Comparison of ENCODE assay signal across 9 cellular contexts in the genomic region with DNA sequence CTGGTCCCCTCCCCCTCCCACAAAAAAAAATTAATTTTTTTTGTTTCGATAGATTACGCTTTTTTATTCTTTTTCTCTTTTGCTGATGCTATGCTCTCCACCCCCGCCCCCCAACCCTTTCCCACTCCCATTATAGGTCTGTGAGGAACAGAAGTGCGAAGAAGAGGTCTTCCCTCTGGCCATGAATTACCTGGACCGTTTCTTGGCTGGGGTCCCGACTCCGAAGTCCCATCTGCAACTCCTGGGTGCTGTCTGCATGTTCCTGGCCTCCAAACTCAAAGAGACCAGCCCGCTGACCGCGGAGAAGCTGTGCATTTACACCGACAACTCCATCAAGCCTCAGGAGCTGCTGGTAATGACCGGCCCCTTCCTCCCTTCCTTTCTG. TPM values are rescaled to one million over a fixed set of nuclear protein-coding genes. Genes with fewer than 3 reads are reported as not detected.
DNase-seq lines count a peak whose midpoint lies in the region; ATAC-seq, FAIRE-seq and TF ChIP-seq lines count a peak whose summit lies in the region.
"Had no signal": no experiment of that assay in that cellular context is flagged by ENCODE, and none has a peak within 500 bp of the region (broad histone marks: within the 10 kb centered on the region; RNA-seq: fewer than 3 reads in every experiment).

No MANE protein-coding gene starts in this region.

- peaks cover 51% of the 10 kb centered on the region for H3K36me3 ChIP-seq in K562 (ENCODE audit: control insufficient read depth, insufficient read depth, low read length)
- peaks cover 0 to 16% of the 10 kb centered on the region in 2 donors for H3K36me3 ChIP-seq in left lung
- peaks cover 2 to 8% (median 5%) of the 10 kb centered on the region in 5 donors for H3K36me3 ChIP-seq in subcutaneous abdominal adipose tissue (ENCODE audit: control insufficient read depth in 5 of 5, insufficient read depth in 5 of 5, low read length in 5 of 5)

- H3K9ac ChIP-seq in K562 (ENCODE audit: insufficient read depth in 1 of 2, low read depth in 2 of 2, low read length in 2 of 2) = peak overlapping the region; percentile 80 to 87; a peak in 3 of 4 replicates
- peak overlapping the region in 3 of 5 donors; percentile 45 to 89 (median 62) for H3K9ac ChIP-seq in subcutaneous abdominal adipose tissue (ENCODE audit: low read length in 5 of 5)

- peak overlapping the region; percentile 83 for H3K4me2 ChIP-seq in K562 (ENCODE audit: insufficient read depth, low read length)

- H3K27me3 Mint-ChIP-seq in T-helper 2 cell treated with Interferon-gamma antibody and Interleukin-4, amounts not matched to agents 5 μg/mL and 100 μg/mL, for 36 hours (ENCODE audit: low read depth) = no peaks in the 10 kb centered on the region

- H3K27me3 ChIP-seq in K562 (ENCODE audit: control insufficient read depth in 2 of 2, insufficient read depth in 2 of 2, low read length in 2 of 2) (no peaks in the 10 kb centered on the region), left lung (peaks cover 5 to 55% of the 10 kb centered on the region in 2 donors), subcutaneous abdominal adipose tissue (ENCODE audit: control insufficient read depth in 5 of 5, insufficient read depth in 4 of 5, low read length in 5 of 5) (peaks cover 3 to 35% (median 5%) of the 10 kb centered on the region in 5 donors)

- H3K9me3 ChIP-seq in K562 (replicated peaks; ENCODE audit: control insufficient read depth, insufficient read depth, low read depth, low read length) = no peaks in the 10 kb centered on the region
- H3K9me3 ChIP-seq in left lung = no peaks in the 10 kb centered on the region
- no peaks in the 10 kb centered on the region for H3K9me3 ChIP-seq in subcutaneous abdominal adipose tissue (ENCODE audit: control insufficient read depth in 5 of 5, low read length in 5 of 5)

- FAIRE-seq in K562 (lab: Jason Lieb, UNC) = peak; percentile 19
- FAIRE-seq: A204.1 had no signal

- TF ChIP-seq CTCF in K562 (IDR thresholded peaks at IDR 0.05 in 2 of 3, conservative IDR thresholded peaks at IDR 0.05 in 1 of 3; ENCODE audit: insufficient read depth in 2 of 3, low read depth in 1 of 3, low read length in 3 of 3) (no peak), left lung (IDR thresholded peaks at IDR 0.05) (no peak), GM13976 (IDR thresholded peaks at IDR 0.05; ENCODE audit: borderline replicate concordance, control extremely low read depth, extremely low read depth, insufficient read depth, missing control alignments) (no peak)

- H3K27ac Mint-ChIP-seq in T-helper 2 cell treated with Interferon-gamma antibody and Interleukin-4, amounts not matched to agents 5 μg/mL and 100 μg/mL, for 36 hours = peak overlapping the region; percentile 100

- intact Hi-C loops in K562 (cut with micrococcal nuclease) = loop anchor here (2.0 to 5.0 kb wide), 3 partner anchors 123 to 279 kb away; no protein-coding TSS in a partner anchor
- intact Hi-C loops in left lung (cut with DNase I) = loop anchor here in 1 of 2 donors (5.0 to 10.0 kb wide), 3 partner anchors 169 to 391 kb away; no protein-coding TSS in a partner anchor

- DNase-seq in T-helper 2 cell treated with Interferon-gamma antibody and Interleukin-4, amounts not matched to agents 5 μg/mL and 100 μg/mL, for 36 hours (ENCODE audit: low spot score) = no peak
- no peak for DNase-seq in T-helper 2 cell
- peak in 1 of 4 experiments; percentile 21 for DNase-seq in K562 (ENCODE audit: extremely low read depth in 1 of 4, low spot score in 3 of 4)
- no peak for DNase-seq in left lung
- no peak for DNase-seq in NCI-H82 treated with DMSO at 0.1 percent for 48 hours (lab: John Stamatoyannopoulos, UW; ENCODE audit: unreplicated experiment)
- DNase-seq in GM13976 (ENCODE audit: low spot score) = no peak

- peaks cover 18 to 34% of the 10 kb centered on the region in 2 experiments; a peak in 4 of 5 replicates for H3K4me1 ChIP-seq in K562 (replicated peaks in 1 of 2; ENCODE audit: control insufficient read depth in 2 of 2, insufficient read depth in 2 of 2, low read length in 2 of 2)
- H3K4me1 ChIP-seq in left lung = peaks cover 40 to 96% of the 10 kb centered on the region in 2 donors
- H3K4me1 ChIP-seq in subcutaneous abdominal adipose tissue (ENCODE audit: control insufficient read depth in 5 of 5, insufficient read depth in 5 of 5, low read length in 5 of 5) = peaks cover 4 to 87% (median 86%) of the 10 kb centered on the region in 5 donors

- 9% methylated on average over 5 of the region's 12 CpGs for WGBS in K562 (ENCODE audit: insufficient coverage, low coverage, missing lambda C conversion rate)

- POLR2A ChIA-PET in K562 (lab: Yijun Ruan, JAX) = interaction anchor here (0.6 to 1.5 kb wide), 5 partner anchors 9 to 390 kb away, joined by 3 to 5 read pairs (median 3); no protein-coding TSS in a partner anchor

- H3K36me3 Mint-ChIP-seq in T-helper 2 cell treated with Interferon-gamma antibody and Interleukin-4, amounts not matched to agents 5 μg/mL and 100 μg/mL, for 36 hours (ENCODE audit: low read depth) = peaks cover 66% of the 10 kb centered on the region

- H2AFZ ChIP-seq in K562 (ENCODE audit: low read depth, low read length) = no peak overlapping the region

- ATAC-seq in K562 = no peak
- no peak for ATAC-seq in left lung
- ATAC-seq in HG03095 (IDR thresholded peaks at IDR 0.05; ENCODE audit: unreplicated experiment) = no peak

- no peak for TF ChIP-seq RAD21 in K562 (CRISPR knock-in tag; conservative IDR thresholded peaks at IDR 0.05 in 1 of 2, IDR thresholded peaks at IDR 0.05 in 1 of 2)

- no peaks in the 10 kb centered on the region; the same call in 1 of the 2 replicates for H4K20me1 ChIP-seq in K562 (replicated peaks; ENCODE audit: control insufficient read depth, insufficient read depth, low read length)

- TF ChIP-seq EP300 in K562 (IDR thresholded peaks at IDR 0.05; ENCODE audit: low read length) = no peak

- in situ Hi-C loops in K562 (cut with MboI) = loop anchor here (5.0 to 25.0 kb wide), 2 partner anchors 164 to 389 kb away; no protein-coding TSS in a partner anchor
- in situ Hi-C loops in GM13976 (cut with MboI; ENCODE audit: low sequenced_read_pairs, unreplicated experiment) = loop anchor here (5.0 to 25.0 kb wide), 2 partner anchors 169 to 289 kb away; no protein-coding TSS in a partner anchor

- TF ChIP-seq POLR2A in K562 (conservative IDR thresholded peaks at IDR 0.05) = no peak

- H3K9me1 ChIP-seq in K562 (ENCODE audit: control insufficient read depth, insufficient read depth, low read length) = no peaks in the 10 kb centered on the region

- CTCF ChIA-PET in K562 (lab: Yijun Ruan, JAX; ENCODE audit: low intra/inter-chr PET ratio) = interaction anchor here (1.2 to 3.4 kb wide), 5 partner anchors 166 to 393 kb away, joined by 3 to 9 read pairs (median 4); no protein-coding TSS in a partner anchor

- peak overlapping the region; percentile 81 for H3K4me3 ChIP-seq in K562
- H3K4me3 ChIP-seq in left lung = peak overlapping the region; percentile 64 to 78
- peak overlapping the region; percentile 67 to 88 (median 84) for H3K4me3 ChIP-seq in subcutaneous abdominal adipose tissue (ENCODE audit: low read depth in 1 of 5, low read length in 5 of 5)

- H3K4me3 Mint-ChIP-seq in T-helper 2 cell treated with Interferon-gamma antibody and Interleukin-4, amounts not matched to agents 5 μg/mL and 100 μg/mL, for 36 hours = peak overlapping the region; percentile 93

- H3K79me2 ChIP-seq in K562 (ENCODE audit: control insufficient read depth, insufficient read depth, low read length) = peaks cover 72% of the 10 kb centered on the region

- no TSS peak for BruUV-seq in K562 (replicated peaks; lab: Mats Ljungman, UMichigan)

- H3K9me3 Mint-ChIP-seq in T-helper 2 cell treated with Interferon-gamma antibody and Interleukin-4, amounts not matched to agents 5 μg/mL and 100 μg/mL, for 36 hours = no peaks in the 10 kb centered on the region

- peak overlapping the region; percentile 93 for H3K27ac ChIP-seq in K562 (ENCODE audit: extremely low read depth, low read depth, low read length)
- peak overlapping the region in 1 of 2 donors; percentile 94 for H3K27ac ChIP-seq in left lung
- H3K27ac ChIP-seq in subcutaneous abdominal adipose tissue (ENCODE audit: low read depth, low read length) = no peak overlapping the region

- peaks cover 41% of the 10 kb centered on the region for H3K4me1 Mint-ChIP-seq in T-helper 2 cell treated with Interferon-gamma antibody and Interleukin-4, amounts not matched to agents 5 μg/mL and 100 μg/mL, for 36 hours (ENCODE audit: low read depth)

RNA-seq across cellular contexts. Expression of gene CCND2, which starts 2.3 kb away (rescaled TPM):
- 52.6 and 55.6 TPM in 2 replicates for total RNA-seq in K562 (2011; cell fraction: chromatin; rRNA removed; ENCODE audit: low replicate concordance)
- total RNA-seq in K562 (2011; cell fraction: nucleolus; rRNA removed) = 37.4 and 40.2 TPM in 2 replicates
- 57.5 and 64.9 TPM in 2 replicates for total RNA-seq in K562 (2011; cell fraction: nucleoplasm; rRNA removed)
- 39.6 and 52.1 TPM in 2 replicates for total RNA-seq in K562 (2014; rRNA removed)
- 68.9 and 71.9 TPM in 2 replicates for total RNA-seq in K562 (2014; rRNA removed; fragmentation: Illumina TruSeq; extraction: Trizol)
- 49.7 and 53.2 TPM in 2 replicates for total RNA-seq in K562 (2015; rRNA removed; fragmentation: Illumina TruSeq; extraction: Trizol)
- 93.5 and 99.3 TPM in 2 replicates for total RNA-seq in K562 (2021)
- 36.9 and 42.9 TPM in 2 replicates for polyA plus RNA-seq in K562 (2011; rRNA removed)
- polyA plus RNA-seq in K562 (2011; cell fraction: cytosol; rRNA removed) = 20.5 and 35.3 TPM in 2 replicates
- polyA plus RNA-seq in K562 (2011; cell fraction: nucleus; rRNA removed) = 28.5 and 42.5 TPM in 2 replicates
- 12.1 and 12.4 TPM in 2 replicates for polyA plus RNA-seq in K562 (2012)
- polyA plus RNA-seq in K562 (2014; fragmentation: Illumina TruSeq; extraction: Trizol) = 12.6 and 13.6 TPM in 2 replicates
- polyA plus RNA-seq in K562 (2014; fragmentation: Nextera tagmentation; extraction: Ambion mirVana) = 10 to 100 TPM; 13.7 to 47.6 TPM
- 30.3 and 33.2 TPM in 2 replicates for polyA plus RNA-seq in K562 (2014; rRNA removed)
- 109 and 119 TPM in 2 replicates for polyA minus RNA-seq in K562 (2011; rRNA and poly(A)+ RNA removed)
- 68.1 and 69.3 TPM in 2 replicates for polyA minus RNA-seq in K562 (2011; cell fraction: cytosol; rRNA and poly(A)+ RNA removed)
- polyA minus RNA-seq in K562 (2011; cell fraction: nucleus; rRNA and poly(A)+ RNA removed) = 21.5 and 41.5 TPM in 2 replicates
- total RNA-seq in left lung = 100 to 1,000 TPM; 101 to 203 TPM

RNA-seq across cellular contexts. Expression of gene TIGAR, which starts 45.2 kb away (rescaled TPM):
- 0.86 TPM in 2 replicates for total RNA-seq in K562 (2011; cell fraction: chromatin; rRNA removed; ENCODE audit: low replicate concordance)
- 0.66 and 0.67 TPM in 2 replicates for total RNA-seq in K562 (2011; cell fraction: nucleolus; rRNA removed)
- total RNA-seq in K562 (2011; cell fraction: nucleoplasm; rRNA removed) = 0.84 and 0.88 TPM in 2 replicates
- total RNA-seq in K562 (2014; rRNA removed) = not detected in 2 replicates
- 0.38 TPM in 1 of 2 replicates, not detected in the other for total RNA-seq in K562 (2014; rRNA removed; fragmentation: Illumina TruSeq; extraction: Trizol)
- 0.11 TPM in 2 replicates for total RNA-seq in K562 (2015; rRNA removed; fragmentation: Illumina TruSeq; extraction: Trizol)
- 0.07 and 1.0 TPM in 2 replicates for total RNA-seq in K562 (2021)
- polyA plus RNA-seq in K562 (2011; rRNA removed) = 0.11 and 0.61 TPM in 2 replicates
- polyA plus RNA-seq in K562 (2011; cell fraction: cytosol; rRNA removed) = 0.06 and 0.19 TPM in 2 replicates
- polyA plus RNA-seq in K562 (2011; cell fraction: nucleus; rRNA removed) = 0.11 and 0.14 TPM in 2 replicates
- 0.03 and 0.48 TPM in 2 replicates for polyA plus RNA-seq in K562 (2012)
- 0.28 and 0.33 TPM in 2 replicates for polyA plus RNA-seq in K562 (2014; fragmentation: Illumina TruSeq; extraction: Trizol)
- polyA plus RNA-seq in K562 (2014; fragmentation: Nextera tagmentation; extraction: Ambion mirVana) = under 1 TPM; 0.50 to 0.63 TPM
- polyA plus RNA-seq in K562 (2014; rRNA removed) = 0.04 and 0.53 TPM in 2 replicates
- polyA minus RNA-seq in K562 (2011; rRNA and poly(A)+ RNA removed) = 0.15 and 0.42 TPM in 2 replicates
- not detected in 2 replicates for polyA minus RNA-seq in K562 (2011; cell fraction: cytosol; rRNA and poly(A)+ RNA removed)
- 0.27 and 0.44 TPM in 2 replicates for polyA minus RNA-seq in K562 (2011; cell fraction: nucleus; rRNA and poly(A)+ RNA removed)
- 10 to 100 TPM; 19.8 to 21.4 TPM for total RNA-seq in left lung

Comparison
In these comparisons a context has a peak if more than half of its experiments do, and no peak if none do; other contexts are left out.
1. RNA of gene TIGAR, which starts 45.2 kb away (total RNA-seq): 19.8 to 21.4 TPM in left lung; 0.07 to 1.0 TPM in K562; every median in the first group is over 10 times any median in the second.
2. Peak in every context shown above with its lines, with median percentiles within 50 percentile points of each other: H3K4me3 ChIP-seq.